28 cellular contexts compared by ENCODE assay signal in the genomic region with DNA sequence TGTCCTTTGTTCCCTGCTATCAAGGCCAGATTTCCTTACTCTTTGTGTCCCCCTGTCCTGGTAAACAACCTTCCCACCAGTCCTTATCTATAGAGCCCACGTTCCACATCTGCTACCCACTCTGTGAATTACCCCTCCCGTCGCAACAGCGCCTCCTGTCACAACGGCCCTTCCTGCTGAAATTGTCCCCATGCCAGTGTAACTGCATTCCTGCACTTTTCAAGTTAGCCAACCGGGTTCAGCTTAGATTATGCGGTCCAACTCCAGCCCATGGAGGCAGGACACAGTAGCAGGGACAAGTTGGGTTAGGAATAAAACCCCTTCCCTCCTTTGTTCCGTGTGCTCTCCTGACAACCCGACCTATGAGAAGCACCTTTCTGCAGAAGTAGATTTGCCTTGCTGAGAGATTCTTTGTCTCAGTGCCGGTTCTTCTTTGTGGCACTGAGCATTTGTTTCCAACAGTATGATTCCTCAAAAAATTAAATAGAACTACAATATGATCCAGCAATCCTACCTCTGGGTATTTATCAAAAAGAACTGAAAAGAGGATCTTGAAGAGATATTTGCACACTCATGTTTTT.
"Had no signal": no experiment of that assay in that cellular context is flagged by ENCODE, and none has a peak within 500 bp of the region (broad histone marks: within the 10 kb centered on the region; RNA-seq: fewer than 3 reads in every experiment).

No MANE protein-coding gene starts in this region.

- H3K27ac ChIP-seq: heart right ventricle, left ventricle myocardium inferior, pancreas, prostate gland, skin epidermis, stomach, testis, thyroid gland, transverse colon, upper lobe of right lung had no signal

- FAIRE-seq: islet of Langerhans, pancreas, urothelium cell line had no signal

- H3K9me3 ChIP-seq: pancreas, prostate gland, testis, thyroid gland, upper lobe of right lung had no signal

- H3K27ac Mint-ChIP-seq: immature natural killer cell; mesothelial cell of epicardium; naive thymus-derived CD4-positive, alpha-beta T cell; natural killer cell treated with Interleukin-12 subunit alpha and Interleukin-12 subunit beta and Interleukin-15 and Interleukin-18, amount 100 ng/mL, for 72 hours; stimulated activated naive B cell treated with anti-CD40 and anti-IgM and Interleukin-4, amounts not matched to agents 10 μg/mL and 1 μg/mL and 100 μg/mL, for 72 hours had no signal

- H3K36me3 Mint-ChIP-seq: mesothelial cell of epicardium; stimulated activated naive B cell treated with anti-CD40 and anti-IgM and Interleukin-4, amounts not matched to agents 10 μg/mL and 1 μg/mL and 100 μg/mL, for 72 hours had no signal

- H3K27me3 Mint-ChIP-seq: natural killer cell treated with Interleukin-12 subunit alpha and Interleukin-12 subunit beta and Interleukin-15 and Interleukin-18, amount 100 ng/mL, for 72 hours; stimulated activated naive B cell treated with anti-CD40 and anti-IgM and Interleukin-4, amounts not matched to agents 10 μg/mL and 1 μg/mL and 100 μg/mL, for 72 hours had no signal

- H3K4me3 Mint-ChIP-seq: immature natural killer cell; mesothelial cell of epicardium; naive thymus-derived CD4-positive, alpha-beta T cell; natural killer cell treated with Interleukin-12 subunit alpha and Interleukin-12 subunit beta and Interleukin-15 and Interleukin-18, amount 100 ng/mL, for 72 hours; neural crest cell; stimulated activated naive B cell treated with anti-CD40 and anti-IgM and Interleukin-4, amounts not matched to agents 10 μg/mL and 1 μg/mL and 100 μg/mL, for 72 hours had no signal

- H3K4me1 Mint-ChIP-seq: immature natural killer cell; naive thymus-derived CD4-positive, alpha-beta T cell; neural crest cell; stimulated activated naive B cell treated with anti-CD40 and anti-IgM and Interleukin-4, amounts not matched to agents 10 μg/mL and 1 μg/mL and 100 μg/mL, for 72 hours had no signal

- H3K4me1 ChIP-seq: heart right ventricle, left ventricle myocardium inferior, pancreas, prostate gland, stomach, testis, thyroid gland, transverse colon, upper lobe of right lung had no signal

- H3K4me3 ChIP-seq: heart right ventricle, left ventricle myocardium inferior, lung, pancreas, prostate gland, skin epidermis, stomach, testis, thyroid gland, transverse colon, upper lobe of right lung had no signal

- H3K36me3 ChIP-seq: heart right ventricle, left ventricle myocardium inferior, pancreas, prostate gland, stomach, thyroid gland, transverse colon, upper lobe of right lung had no signal

- H3K27me3 ChIP-seq: heart right ventricle, pancreas, stomach, testis, thyroid gland, transverse colon, upper lobe of right lung had no signal

- DNase-seq: heart right ventricle; hippocampal formation; immature natural killer cell; left ventricle myocardium inferior; mesendoderm; naive thymus-derived CD4-positive, alpha-beta T cell; pancreas; retina; right cardiac atrium; stimulated activated CD4-positive, alpha-beta T cell treated with anti-CD3 and anti-CD28 coated beads, Interleukin-12 subunit alpha, Interleukin-12 subunit beta, amount 100 ng/mL, for 4 hours; stimulated activated CD4-positive, alpha-beta T cell treated with anti-CD3 and anti-CD28 coated beads, Interleukin-15, amount 100 ng/mL, for 24 hours; stimulated activated CD4-positive, alpha-beta T cell treated with anti-CD3 and anti-CD28 coated beads, Interleukin-2, amount 100 ng/mL, for 24 hours; stimulated activated CD4-positive, alpha-beta T cell treated with anti-CD3 and anti-CD28 coated beads, Interleukin-4, amount 100 ng/mL, for 1 hour; stimulated activated naive B cell treated with anti-CD40 and anti-IgM and Interleukin-4, amounts not matched to agents 10 μg/mL and 1 μg/mL and 100 μg/mL, for 72 hours; stimulated activated naive CD8-positive, alpha-beta T cell treated with anti-CD3 and anti-CD28 coated beads, Interleukin-15, Interleukin-2, amounts not matched to agents 100 U/mL and 50 U/mL, for 24 hours; stomach; testis; thyroid gland; transverse colon; upper lobe of right lung had no signal
